ENCODE assay signal across 1 cellular context in the genomic region with DNA sequence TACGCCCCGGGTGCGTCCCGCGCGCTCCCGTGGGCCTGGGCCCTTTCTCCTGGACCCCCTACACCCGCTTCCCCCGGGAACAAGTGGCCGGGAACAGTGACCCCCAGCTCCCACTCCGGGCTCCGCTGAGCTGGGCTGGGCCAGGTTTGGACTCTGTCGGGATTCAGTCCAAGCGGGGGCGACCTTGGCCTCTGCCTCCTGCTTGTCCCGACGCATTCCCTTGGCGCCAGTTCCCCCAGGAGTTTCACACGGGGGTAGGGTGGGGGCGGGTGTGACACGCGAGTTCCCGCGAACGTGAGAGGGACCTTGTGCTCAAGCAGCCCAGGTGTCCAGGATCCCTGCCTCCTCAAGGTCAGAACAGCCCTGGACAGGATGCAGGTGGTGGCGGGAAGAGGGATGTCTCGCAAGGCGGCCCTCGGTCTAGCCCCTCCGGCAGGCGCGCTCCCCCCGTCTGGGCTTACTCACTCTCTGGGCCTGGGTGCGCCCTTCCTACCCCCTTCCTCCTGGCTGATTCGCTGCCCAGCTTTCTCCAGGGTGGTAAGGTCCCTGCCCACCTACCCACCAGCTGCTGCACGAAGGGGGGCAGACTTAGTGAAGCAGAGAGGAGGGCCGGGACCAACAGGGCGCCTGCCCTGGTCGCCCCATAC.
TF ChIP-seq lines count a peak whose summit lies in the region.

No MANE protein-coding gene starts in this region.

TF ChIP-seq in HepG2, 621 proteins besides CTCF, POLR2A, EP300 and RAD21 (continued from another document and continues in another):
- TF ChIP-seq, protein P1, sequence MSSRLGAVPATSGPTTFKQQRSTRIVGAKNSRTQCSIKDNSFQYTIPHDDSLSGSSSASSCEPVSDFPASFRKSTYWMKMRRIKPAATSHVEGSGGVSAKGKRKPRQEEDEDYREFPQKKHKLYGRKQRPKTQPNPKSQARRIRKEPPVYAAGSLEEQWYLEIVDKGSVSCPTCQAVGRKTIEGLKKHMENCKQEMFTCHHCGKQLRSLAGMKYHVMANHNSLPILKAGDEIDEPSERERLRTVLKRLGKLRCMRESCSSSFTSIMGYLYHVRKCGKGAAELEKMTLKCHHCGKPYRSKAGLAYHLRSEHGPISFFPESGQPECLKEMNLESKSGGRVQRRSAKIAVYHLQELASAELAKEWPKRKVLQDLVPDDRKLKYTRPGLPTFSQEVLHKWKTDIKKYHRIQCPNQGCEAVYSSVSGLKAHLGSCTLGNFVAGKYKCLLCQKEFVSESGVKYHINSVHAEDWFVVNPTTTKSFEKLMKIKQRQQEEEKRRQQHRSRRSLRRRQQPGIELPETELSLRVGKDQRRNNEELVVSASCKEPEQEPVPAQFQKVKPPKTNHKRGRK (CRISPR knock-in tag; IDR thresholded peaks at IDR 0.05) = no peak
- TF ChIP-seq MEIS1 (CRISPR knock-in tag; IDR thresholded peaks at IDR 0.05; ENCODE audit: borderline replicate concordance) (0 out of 2 replicates have a peak, but pooled peaks have one; percentile 50), ZNF317 (CRISPR knock-in tag; IDR thresholded peaks at IDR 0.05) (no peak), NFYB (CRISPR knock-in tag; IDR thresholded peaks at IDR 0.05) (no peak), SP140L (CRISPR knock-in tag; IDR thresholded peaks at IDR 0.05; ENCODE audit: borderline replicate concordance) (no peak), ZNF17 (CRISPR knock-in tag; IDR thresholded peaks at IDR 0.05) (no peak), ZNF333 (CRISPR knock-in tag; IDR thresholded peaks at IDR 0.05; ENCODE audit: borderline replicate concordance) (no peak), ZFYVE20 (CRISPR knock-in tag; IDR thresholded peaks at IDR 0.05; ENCODE audit: borderline replicate concordance, low read depth) (no peak), ARHGAP35 (CRISPR knock-in tag; IDR thresholded peaks at IDR 0.05; ENCODE audit: borderline replicate concordance) (no peak), ZSCAN30 (CRISPR knock-in tag; IDR thresholded peaks at IDR 0.05) (no peak), MTERF4 (CRISPR knock-in tag; IDR thresholded peaks at IDR 0.05) (no peak), RBM39 (IDR thresholded peaks at IDR 0.05; ENCODE audit: low read depth, low read length, poor library complexity, severe bottlenecking) (no peak), ZNF737 (CRISPR knock-in tag; IDR thresholded peaks at IDR 0.05; ENCODE audit: borderline replicate concordance) (no peak), SOX5 (CRISPR knock-in tag; IDR thresholded peaks at IDR 0.05; ENCODE audit: borderline replicate concordance) (no peak), ZNF879 (CRISPR knock-in tag; IDR thresholded peaks at IDR 0.05) (no peak), LRRFIP1 (CRISPR knock-in tag; conservative IDR thresholded peaks at IDR 0.05) (no peak), MED1 (CRISPR knock-in tag; IDR thresholded peaks at IDR 0.05) (no peak), SNAPC4 (CRISPR knock-in tag; IDR thresholded peaks at IDR 0.05) (no peak), TRIM22 (IDR thresholded peaks at IDR 0.05) (no peak), ZNF3 (CRISPR knock-in tag; IDR thresholded peaks at IDR 0.05) (no peak), ZFX (CRISPR knock-in tag; IDR thresholded peaks at IDR 0.05; ENCODE audit: low read depth) (no peak; the same call in 1 of the 2 replicates), EEA1 (CRISPR knock-in tag; IDR thresholded peaks at IDR 0.05; ENCODE audit: borderline replicate concordance) (no peak), JUNB (CRISPR knock-in tag; IDR thresholded peaks at IDR 0.05; ENCODE audit: borderline replicate concordance) (no peak), HDAC2 (CRISPR knock-in tag; IDR thresholded peaks at IDR 0.05) (peak; percentile 30; the same call in 1 of the 2 replicates), ZBTB40 (IDR thresholded peaks at IDR 0.05) (no peak), ZBTB40 (CRISPR knock-in tag; IDR thresholded peaks at IDR 0.05) (no peak), FLYWCH1 (CRISPR knock-in tag; IDR thresholded peaks at IDR 0.05) (no peak), ZSCAN31 (CRISPR knock-in tag; IDR thresholded peaks at IDR 0.05; ENCODE audit: low read depth) (no peak)
- TF ChIP-seq, protein P2, sequence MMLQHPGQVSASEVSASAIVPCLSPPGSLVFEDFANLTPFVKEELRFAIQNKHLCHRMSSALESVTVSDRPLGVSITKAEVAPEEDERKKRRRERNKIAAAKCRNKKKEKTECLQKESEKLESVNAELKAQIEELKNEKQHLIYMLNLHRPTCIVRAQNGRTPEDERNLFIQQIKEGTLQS (CRISPR knock-in tag; IDR thresholded peaks at IDR 0.05) = no peak
- TF ChIP-seq, protein P3, sequence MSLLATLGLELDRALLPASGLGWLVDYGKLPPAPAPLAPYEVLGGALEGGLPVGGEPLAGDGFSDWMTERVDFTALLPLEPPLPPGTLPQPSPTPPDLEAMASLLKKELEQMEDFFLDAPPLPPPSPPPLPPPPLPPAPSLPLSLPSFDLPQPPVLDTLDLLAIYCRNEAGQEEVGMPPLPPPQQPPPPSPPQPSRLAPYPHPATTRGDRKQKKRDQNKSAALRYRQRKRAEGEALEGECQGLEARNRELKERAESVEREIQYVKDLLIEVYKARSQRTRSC (CRISPR knock-in tag; IDR thresholded peaks at IDR 0.05; ENCODE audit: low read depth) = no peak
